Comparison of ENCODE assay signal across 1 cellular context in genomic region chr2:27217173-27218121, GRCh38.
A peak's percentile ranks its signal among the peaks of the same experiment; 100 is the strongest.
TF ChIP-seq lines count a peak whose summit lies in the region.

Gene CAD (plus strand): TSS chr2:27217369. CDS start chr2:27217552, 183 bp downstream.

TF ChIP-seq in HepG2, 621 proteins besides CTCF, POLR2A, EP300 and RAD21 (continued from another document and continues in another):
- TF ChIP-seq AHDC1 (CRISPR knock-in tag; IDR thresholded peaks at IDR 0.05; ENCODE audit: borderline replicate concordance) (no peak), BCLAF1 (IDR thresholded peaks at IDR 0.05) (no peak), CEBPB (IDR thresholded peaks at IDR 0.05; ENCODE audit: borderline replicate concordance, low read depth, low read length) (no peak), KDM3A (CRISPR knock-in tag; IDR thresholded peaks at IDR 0.05; ENCODE audit: low read depth) (0 out of 2 replicates have a peak, but pooled peaks have one; percentile 28), ZBTB7A (CRISPR knock-in tag; IDR thresholded peaks at IDR 0.05) (peak; percentile 70; the same call in 1 of the 2 replicates), ZMAT5 (CRISPR knock-in tag; IDR thresholded peaks at IDR 0.05; ENCODE audit: borderline replicate concordance, low read depth) (no peak), TAF1 (CRISPR knock-in tag; IDR thresholded peaks at IDR 0.05) (peak; percentile 55; the same call in 1 of the 2 replicates), MIER2 (CRISPR knock-in tag; IDR thresholded peaks at IDR 0.05) (no peak), ZNF18 (CRISPR knock-in tag; IDR thresholded peaks at IDR 0.05; ENCODE audit: insufficient replicate concordance) (peak; percentile 31), ERF (CRISPR knock-in tag; IDR thresholded peaks at IDR 0.05) (peak; percentile 78), RFX5 (IDR thresholded peaks at IDR 0.05; ENCODE audit: low read depth, low read length) (no peak), ZHX2 (IDR thresholded peaks at IDR 0.05; ENCODE audit: low read depth) (no peak; the same call in 1 of the 2 replicates), ZHX2 (CRISPR knock-in tag; IDR thresholded peaks at IDR 0.05; ENCODE audit: borderline replicate concordance) (no peak), ZNF251 (CRISPR knock-in tag; IDR thresholded peaks at IDR 0.05) (no peak), ZEB1 (IDR thresholded peaks at IDR 0.05; ENCODE audit: insufficient replicate concordance, low read depth) (no peak), ZNF670 (CRISPR knock-in tag; IDR thresholded peaks at IDR 0.05; ENCODE audit: borderline replicate concordance) (no peak), ZNF431 (CRISPR knock-in tag; IDR thresholded peaks at IDR 0.05; ENCODE audit: borderline replicate concordance, low read depth) (peak; percentile 55; the same call in 1 of the 2 replicates), BHLHE40 (IDR thresholded peaks at IDR 0.05; ENCODE audit: low read length) (no peak; the same call in 1 of the 2 replicates), ZNF557 (CRISPR knock-in tag; IDR thresholded peaks at IDR 0.05) (0 out of 2 replicates have a peak, but pooled peaks have one; percentile 56), THAP9 (CRISPR knock-in tag; IDR thresholded peaks at IDR 0.05; ENCODE audit: borderline replicate concordance) (no peak; the same call in 1 of the 2 replicates), SMYD3 (CRISPR knock-in tag; IDR thresholded peaks at IDR 0.05) (no peak; the same call in 1 of the 2 replicates), MTA3 (CRISPR knock-in tag; IDR thresholded peaks at IDR 0.05) (no peak), ZNF792 (CRISPR knock-in tag; IDR thresholded peaks at IDR 0.05) (no peak), ZBTB10 (CRISPR knock-in tag; IDR thresholded peaks at IDR 0.05; ENCODE audit: borderline replicate concordance) (no peak), ZNF446 (CRISPR knock-in tag; IDR thresholded peaks at IDR 0.05) (no peak), ZSCAN25 (CRISPR knock-in tag; IDR thresholded peaks at IDR 0.05) (0 out of 2 replicates have a peak, but pooled peaks have one; percentile 42), SRF (IDR thresholded peaks at IDR 0.05; ENCODE audit: low read depth, low read length) (no peak), ZBTB39 (CRISPR knock-in tag; IDR thresholded peaks at IDR 0.05) (no peak)
